In the genomic region with DNA sequence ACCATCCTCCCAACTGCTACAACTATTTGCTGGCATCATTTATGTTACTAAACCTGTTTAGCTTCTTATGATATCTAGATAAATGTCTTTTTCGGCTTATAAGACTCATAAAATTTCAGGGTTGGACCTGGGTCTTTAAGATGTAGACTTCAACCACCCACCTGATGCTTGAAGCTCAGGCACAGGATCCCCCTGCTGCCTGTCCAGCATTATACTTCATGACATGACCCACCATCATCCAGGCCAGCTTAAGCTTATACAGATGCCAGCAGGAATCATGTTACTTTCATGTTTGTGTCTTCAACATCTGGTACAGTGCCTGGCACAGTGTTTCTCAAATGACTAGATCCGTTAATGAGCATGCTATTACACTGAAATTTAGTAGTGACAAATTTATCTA, we compare ENCODE assay signal across 17 cellular contexts. TPM values are rescaled to one million over a fixed set of nuclear protein-coding genes. Genes with fewer than 3 reads are reported as not detected.
DNase-seq lines count a peak whose midpoint lies in the region; FAIRE-seq and TF ChIP-seq lines count a peak whose summit lies in the region.
"Had no signal": no experiment of that assay in that cellular context is flagged by ENCODE, and none has a peak within 500 bp of the region (broad histone marks: within the 10 kb centered on the region; RNA-seq: fewer than 3 reads in every experiment).

No MANE protein-coding gene starts in this region.

- TF ChIP-seq EP300 in suprapubic skin (IDR thresholded peaks at IDR 0.05), result no peak

- H3K9ac ChIP-seq in mesenchymal stem cell (ENCODE audit: low read length), result peak overlapping the region; percentile 18

- no peak overlapping the region for H3K23ac ChIP-seq in mesenchymal stem cell (ENCODE audit: low read length in 2 of 2)

- H3K14ac ChIP-seq in mesenchymal stem cell (ENCODE audit: low read length in 2 of 2), result no peak overlapping the region

- no peaks in the 10 kb centered on the region for H3K79me2 ChIP-seq in OCI-LY7 (ENCODE audit: insufficient read depth, low read depth, low read length)

- no peak overlapping the region for H3K18ac ChIP-seq in mesenchymal stem cell (ENCODE audit: low read depth in 1 of 2, low read length in 2 of 2)

- H3K9me3 ChIP-seq in OCI-LY7 (ENCODE audit: low read length) (no peaks in the 10 kb centered on the region), mesenchymal stem cell (ENCODE audit: control insufficient read depth, low read length) (no peaks in the 10 kb centered on the region), suprapubic skin (no peaks in the 10 kb centered on the region)

- H3K4ac ChIP-seq in mesenchymal stem cell (ENCODE audit: low read depth in 1 of 2, low read length in 2 of 2), result no peak overlapping the region

- H3K9me2 ChIP-seq in OCI-LY7 (ENCODE audit: insufficient read depth, low read length), result no peaks in the 10 kb centered on the region

- no peak overlapping the region for H2BK12ac ChIP-seq in mesenchymal stem cell (ENCODE audit: low read length in 2 of 2)

- POLR2A ChIA-PET in OCI-LY7 (lab: Charles Lee), result no interaction called here

- H3K79me1 ChIP-seq in mesenchymal stem cell (replicated peaks; ENCODE audit: low read length, poor library complexity, severe bottlenecking), result no peaks in the 10 kb centered on the region

- peak overlapping the region; percentile 15 for H2BK120ac ChIP-seq in mesenchymal stem cell (ENCODE audit: low read depth, low read length)

- H4K91ac ChIP-seq in mesenchymal stem cell (ENCODE audit: low read length), result no peak overlapping the region

- H3K4me2 ChIP-seq in OCI-LY7 (ENCODE audit: low read length), result no peak overlapping the region
- no peak overlapping the region for H3K4me2 ChIP-seq in mesenchymal stem cell (ENCODE audit: low read length, poor library complexity, severe bottlenecking)

- H3K27me3 ChIP-seq in mesenchymal stem cell (ENCODE audit: control insufficient read depth in 1 of 2, insufficient read depth in 1 of 2, low read length in 2 of 2) (no peaks in the 10 kb centered on the region), suprapubic skin (no peaks in the 10 kb centered on the region)

- H4K20me1 ChIP-seq in OCI-LY7 (ENCODE audit: insufficient read depth, low read length), result no peaks in the 10 kb centered on the region

- TF ChIP-seq POLR2A in H54 (IDR thresholded peaks at IDR 0.05; ENCODE audit: low read depth, low read length) (no peak), suprapubic skin (IDR thresholded peaks at IDR 0.05) (no peak)

- CTCF ChIA-PET in OCI-LY7 (lab: Charles Lee; ENCODE audit: unreplicated experiment), result no interaction called here

- no peak overlapping the region for H2AK5ac ChIP-seq in mesenchymal stem cell (ENCODE audit: low read length, severe bottlenecking)

- no peak for DNase-seq in H54 (ENCODE audit: insufficient read length, low spot score)
- DNase-seq in OCI-LY7 (ENCODE audit: low spot score), result no peak
- peak; percentile 15 for DNase-seq in cerebellar cortex (ENCODE audit: low spot score)
- DNase-seq in mesenchymal stem cell, result no peak
- no peak for DNase-seq in suprapubic skin (ENCODE audit: low spot score in 2 of 2)
- DNase-seq in D721Med (ENCODE audit: insufficient read length, low spot score), result no peak
- DNase-seq in RCC 7860 (ENCODE audit: low spot score), result no peak
- no peak for DNase-seq in SHP77 treated with DMSO at 0.1 percent for 48 hours (lab: John Stamatoyannopoulos, UW)
- DNase-seq: ACHN; CD4-positive, alpha-beta T cell; HCEC 1CT; KBM-7; NCI-H1092 treated with DMSO at 0.1 percent for 48 hours; NCI-H187; NCI-H510A treated with DMSO at 0.1 percent for 48 hours; T-helper 1 cell had no signal

- FAIRE-seq in H54 (lab: Jason Lieb, UNC) (peak; percentile 6), D721Med (lab: Jason Lieb, UNC) (no peak), RCC 7860 (lab: Jason Lieb, UNC) (no peak)

- H4K8ac ChIP-seq in mesenchymal stem cell (ENCODE audit: low read length), result no peak overlapping the region

- TF ChIP-seq CTCF in OCI-LY7 (conservative IDR thresholded peaks at IDR 0.05; ENCODE audit: low read length) (no peak), suprapubic skin (IDR thresholded peaks at IDR 0.05) (no peak), D721Med (IDR thresholded peaks at IDR 0.05; ENCODE audit: insufficient read depth, missing control alignments) (no peak)

- WGBS in mesenchymal stem cell, result 91% methylated on average over 2 of the region's 2 CpGs
- 58% methylated on average over 2 of the region's 2 CpGs for WGBS in suprapubic skin

- peaks cover 28% of the 10 kb centered on the region; the same call in 1 of the 2 replicates for H3K36me3 ChIP-seq in OCI-LY7 (ENCODE audit: insufficient read depth, low read length)
- peaks cover 7 to 59% of the 10 kb centered on the region in 2 experiments for H3K36me3 ChIP-seq in mesenchymal stem cell (ENCODE audit: control insufficient read depth in 1 of 2, insufficient read depth in 2 of 2, low read depth in 1 of 2, low read length in 2 of 2)
- H3K36me3 ChIP-seq in suprapubic skin, result peaks cover 4% of the 10 kb centered on the region

- no peaks in the 10 kb centered on the region for H3K4me1 ChIP-seq in OCI-LY7 (ENCODE audit: insufficient read depth, low read length, poor library complexity, severe bottlenecking)
- no peaks in the 10 kb centered on the region for H3K4me1 ChIP-seq in mesenchymal stem cell (ENCODE audit: control insufficient read depth, insufficient read depth, low read depth, low read length)
- peaks cover 5% of the 10 kb centered on the region for H3K4me1 ChIP-seq in suprapubic skin

- no peak overlapping the region for H2BK15ac ChIP-seq in mesenchymal stem cell (ENCODE audit: low read depth, poor library complexity, severe bottlenecking)

- BruUV-seq in OCI-LY7 (replicated peaks; lab: Mats Ljungman, UMichigan), result TSS peak; percentile 23

- intact Hi-C loops in OCI-LY7 (cut with micrococcal nuclease; ENCODE audit: unreplicated experiment), result no loop called here

- H3K27ac ChIP-seq in OCI-LY7 (ENCODE audit: low read depth, low read length, poor library complexity, severe bottlenecking), result no peak overlapping the region
- H3K27ac ChIP-seq in mesenchymal stem cell (ENCODE audit: low read length, poor library complexity, severe bottlenecking), result no peak overlapping the region
- H3K27ac ChIP-seq in suprapubic skin, result no peak overlapping the region
- H3K27ac ChIP-seq: SK-N-MC had no signal

- no peak overlapping the region for H3K4me3 ChIP-seq in OCI-LY7 (ENCODE audit: low read depth, low read length, poor library complexity, severe bottlenecking)
- no peak overlapping the region for H3K4me3 ChIP-seq in mesenchymal stem cell (ENCODE audit: insufficient read depth in 1 of 2, low read depth in 1 of 2, low read length in 2 of 2)
- H3K4me3 ChIP-seq in suprapubic skin, result no peak overlapping the region
- H3K4me3 ChIP-seq: SK-N-MC had no signal

- H2AFZ ChIP-seq in OCI-LY7 (ENCODE audit: low read length) (no peak overlapping the region), mesenchymal stem cell (ENCODE audit: low read depth, low read length) (no peak overlapping the region)

- no peak overlapping the region for H2BK5ac ChIP-seq in mesenchymal stem cell (ENCODE audit: low read depth, low read length, poor library complexity, severe bottlenecking)

RNA-seq across cellular contexts. Expression of a gene that starts 47.4 kb away (rescaled TPM):
- total RNA-seq in OCI-LY7 (2014; rRNA removed; shearing (Covaris generic)), result 7.4 and 8.5 TPM in 2 replicates
- total RNA-seq in OCI-LY7 (2022), result 8.4 and 9.6 TPM in 2 replicates
- 66.7 TPM for polyA plus RNA-seq in mesenchymal stem cell (2013, experiment 1 of 2)
- 69.0 TPM for polyA plus RNA-seq in mesenchymal stem cell (2013, experiment 2 of 2)
- 10 to 100 TPM in 2 of 4 donors, 1 to 10 TPM in 2; 8.0 to 14.0 (median 11.2) TPM for total RNA-seq in suprapubic skin
